ENCODE assay signal across 17 cellular contexts in the genomic region with DNA sequence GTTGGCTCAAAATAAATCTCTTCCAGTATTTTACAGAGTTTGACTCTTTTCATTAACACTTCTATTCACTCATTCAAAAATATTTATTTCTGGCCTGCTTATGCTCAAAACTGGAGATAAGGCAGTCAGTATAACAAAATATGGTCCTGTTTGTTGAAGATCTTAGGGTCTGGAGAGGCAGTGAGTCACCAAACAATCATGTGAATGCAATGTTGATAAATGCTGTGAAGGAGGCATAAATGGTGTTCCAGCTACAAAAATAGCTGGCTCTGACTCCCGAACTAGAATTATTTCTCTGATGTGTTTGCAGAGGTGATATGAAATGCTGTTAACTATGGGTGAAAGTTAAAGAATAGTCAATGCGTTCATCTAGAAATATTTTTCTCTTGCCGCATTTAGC.
DNase-seq lines count a peak whose midpoint lies in the region; ATAC-seq, FAIRE-seq and TF ChIP-seq lines count a peak whose summit lies in the region.
"Had no signal": no experiment of that assay in that cellular context is flagged by ENCODE, and none has a peak within 500 bp of the region (broad histone marks: within the 10 kb centered on the region; RNA-seq: fewer than 3 reads in every experiment).

No MANE protein-coding gene starts in this region.

- DNase-seq in Daoy (ENCODE audit: low read depth) (peak; percentile 48), RCC 7860 (ENCODE audit: low spot score) (peak; percentile 24), endothelial cell of umbilical vein (ENCODE audit: low read depth, low spot score) (peak; percentile 12), NCI-H748 treated with DMSO at 0.1 percent for 48 hours (lab: John Stamatoyannopoulos, UW) (no peak), mucosa of gallbladder (ENCODE audit: low spot score) (no peak)
- DNase-seq: activated CD4-positive, alpha-beta T cell treated with anti-CD3 and anti-CD28 coated beads for 4 hours; activated naive CD4-positive, alpha-beta T cell treated with Interleukin-2 at 50 U/mL for 16 hours; NCI-H1436; spleen; stimulated activated naive CD4-positive, alpha-beta T cell; T1000 had no signal

- no peak overlapping the region for H3K4me2 ChIP-seq in endothelial cell of umbilical vein (ENCODE audit: insufficient read depth, low read length)

- H3K4me3 Mint-ChIP-seq in nephron = no peak overlapping the region

- no peak overlapping the region for H2AFZ ChIP-seq in endothelial cell of umbilical vein (ENCODE audit: low read depth, low read length)
- H2AFZ ChIP-seq: parathyroid adenoma had no signal

- intact Hi-C loops in endothelial cell of umbilical vein (cut with micrococcal nuclease) = no loop called here

- CTCF ChIA-PET in endothelial cell of umbilical vein (lab: Charles Lee) = no interaction called here

- no peaks in the 10 kb centered on the region for H3K9me1 ChIP-seq in endothelial cell of umbilical vein (replicated peaks; ENCODE audit: control insufficient read depth, extremely low read depth, insufficient read depth, low read length)

- H3K27ac ChIP-seq in endothelial cell of umbilical vein (ENCODE audit: insufficient read depth, low read depth, low read length) = no peak overlapping the region
- H3K27ac ChIP-seq: HL-60, parathyroid adenoma, spleen had no signal

- ATAC-seq in HG02763 (IDR thresholded peaks at IDR 0.05; ENCODE audit: unreplicated experiment) (no peak), HG02870 (IDR thresholded peaks at IDR 0.05; ENCODE audit: unreplicated experiment) (no peak)

- no peak overlapping the region for H3K9ac ChIP-seq in endothelial cell of umbilical vein (replicated peaks; ENCODE audit: extremely low read depth, insufficient read depth, low read length)
- H3K9ac ChIP-seq: parathyroid adenoma had no signal

- H3K36me3 Mint-ChIP-seq in nephron (ENCODE audit: low read depth) = no peaks in the 10 kb centered on the region

- H3K9me3 Mint-ChIP-seq in nephron = no peaks in the 10 kb centered on the region

- peaks cover 22% of the 10 kb centered on the region for H3K4me1 ChIP-seq in endothelial cell of umbilical vein (ENCODE audit: control insufficient read depth, extremely low read depth, insufficient read depth, low read length)

- H3K9me3 ChIP-seq in endothelial cell of umbilical vein (replicated peaks; ENCODE audit: control insufficient read depth, insufficient read depth, low read length) = no peaks in the 10 kb centered on the region

- H3K4me3 ChIP-seq in endothelial cell of umbilical vein (replicated peaks in 1 of 3; ENCODE audit: insufficient read depth in 1 of 3, low read depth in 1 of 3, low read length in 3 of 3) = no peak overlapping the region
- H3K4me3 ChIP-seq: spleen had no signal

- no peaks in the 10 kb centered on the region for H3K79me2 ChIP-seq in endothelial cell of umbilical vein (ENCODE audit: control insufficient read depth, insufficient read depth, low read length)
- H3K79me2 ChIP-seq: parathyroid adenoma had no signal

- H3K27me3 ChIP-seq in endothelial cell of umbilical vein (ENCODE audit: control insufficient read depth in 2 of 2, insufficient read depth in 2 of 2, low read length in 2 of 2) = no peaks in the 10 kb centered on the region
- H3K27me3 ChIP-seq: spleen had no signal

- H3K27ac Mint-ChIP-seq in nephron = peak overlapping the region; percentile 65 to 77 (median 73)

- H3K36me3 ChIP-seq in endothelial cell of umbilical vein (ENCODE audit: control insufficient read depth in 2 of 2, extremely low read depth in 1 of 2, insufficient read depth in 2 of 2, low read length in 2 of 2) = no peaks in the 10 kb centered on the region
- H3K36me3 ChIP-seq: spleen had no signal

- no peaks in the 10 kb centered on the region for H4K20me1 ChIP-seq in endothelial cell of umbilical vein (replicated peaks; ENCODE audit: control insufficient read depth, extremely low read depth, insufficient read depth, low read length)

- no peak for TF ChIP-seq POLR2A in endothelial cell of umbilical vein (IDR thresholded peaks at IDR 0.05; ENCODE audit: low read depth, low read length)

- TF ChIP-seq CTCF in endothelial cell of umbilical vein (IDR thresholded peaks at IDR 0.05; ENCODE audit: extremely low read depth in 1 of 2, insufficient read depth in 1 of 2, low read depth in 1 of 2, low read length in 2 of 2) (no peak), nephron (IDR thresholded peaks at IDR 0.05; ENCODE audit: unreplicated experiment in 3 of 3) (no peak)

- FAIRE-seq in RCC 7860 (lab: Jason Lieb, UNC) (no peak), endothelial cell of umbilical vein (lab: Jason Lieb, UNC) (no peak)
- FAIRE-seq: keratinocyte had no signal

- no TSS peak for BruUV-seq in endothelial cell of umbilical vein (replicated peaks; lab: Mats Ljungman, UMichigan)

- dilution Hi-C loops in endothelial cell of umbilical vein (cut with MboI; ENCODE audit: extremely low pct_ligation_motif_present, low sequenced_read_pairs) = no loop called here

- POLR2A ChIA-PET in endothelial cell of umbilical vein (lab: Charles Lee) = no interaction called here

- H3K27me3 Mint-ChIP-seq in nephron (ENCODE audit: low read depth) = no peaks in the 10 kb centered on the region

- peaks cover 62% of the 10 kb centered on the region for H3K4me1 Mint-ChIP-seq in nephron

TF ChIP-seq in endothelial cell of umbilical vein, 7 proteins besides CTCF, POLR2A, EP300 and RAD21:
- TF ChIP-seq GATA2 (IDR thresholded peaks at IDR 0.05; ENCODE audit: insufficient read depth, insufficient read length, low read depth, low read length) = no peak
- peak; percentile 31 for TF ChIP-seq FOS (IDR thresholded peaks at IDR 0.05; ENCODE audit: borderline replicate concordance, insufficient read depth, low read length)

Comparison
In these comparisons a context has a peak if more than half of its experiments do, and no peak if none do; other contexts are left out.
1. DNase-seq: peak in Daoy (single experiment), RCC 7860 (single experiment) and endothelial cell of umbilical vein (single experiment); none in NCI-H748 treated with DMSO at 0.1 percent for 48 hours (single experiment) and mucosa of gallbladder (single experiment).